In the genomic region with DNA sequence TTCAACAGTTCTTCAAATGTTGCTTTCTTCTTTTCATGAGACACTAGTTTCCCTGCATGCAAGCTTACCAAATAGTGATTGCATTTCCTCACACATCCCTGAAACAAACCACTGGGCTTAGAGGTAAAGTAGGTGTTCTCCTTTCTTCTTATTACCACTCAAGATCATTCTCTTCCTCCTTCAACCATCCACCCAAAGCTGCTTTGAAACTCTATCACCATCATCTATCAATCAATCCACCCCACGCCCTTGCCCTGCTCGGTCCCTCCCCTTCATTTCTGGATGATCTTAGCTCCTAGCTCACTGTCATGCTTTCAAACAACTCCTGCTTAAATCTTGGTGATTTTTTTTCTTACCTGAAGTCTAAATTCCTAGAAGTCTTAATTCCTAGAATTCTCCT, we compare ENCODE assay signal across 19 cellular contexts. TPM values are rescaled to one million over a fixed set of nuclear protein-coding genes. Genes with fewer than 3 reads are reported as not detected.
DNase-seq lines count a peak whose midpoint lies in the region; ATAC-seq and TF ChIP-seq lines count a peak whose summit lies in the region.
"Had no signal": no experiment of that assay in that cellular context is flagged by ENCODE, and none has a peak within 500 bp of the region (broad histone marks: within the 10 kb centered on the region; RNA-seq: fewer than 3 reads in every experiment).

No MANE protein-coding gene starts in this region.

- H3K36me3 ChIP-seq in KMS-11 (ENCODE audit: insufficient read depth): no peaks in the 10 kb centered on the region
- H3K36me3 ChIP-seq in tibial artery: no peaks in the 10 kb centered on the region

- H3K27me3 Mint-ChIP-seq in activated naive CD8-positive, alpha-beta T cell treated with anti-CD3 and anti-CD28 coated beads, Interleukin-2, amount 10 ng/mL, durations not matched to agents 7 days and 5 days: no peaks in the 10 kb centered on the region
- no peaks in the 10 kb centered on the region for H3K27me3 Mint-ChIP-seq in activated naive CD8-positive, alpha-beta T cell treated with anti-CD3 and anti-CD28 coated beads for 36 hours
- no peaks in the 10 kb centered on the region for H3K27me3 Mint-ChIP-seq in activated T-helper 1 cell treated with anti-CD3 and anti-CD28 coated beads, Interleukin-12 subunit alpha, Interleukin-12 subunit beta, Interleukin-2, Interleukin-4 antibody, amounts not matched to agents 30 ng/mL and 10 ng/mL and 1 ng/mL, durations not matched to agents 14 hours and 24 hours and 36 hours (ENCODE audit: insufficient read depth)
- H3K27me3 Mint-ChIP-seq: CD8-positive, alpha-beta memory T cell had no signal

- no peak overlapping the region for H3K9ac ChIP-seq in KMS-11
- H3K9ac ChIP-seq: BLaER1 treated with 17β-estradiol and CSF1 and Interleukin-3, amounts not matched to agents 10 nM and 100 nM had no signal

- intact Hi-C loops in activated T-helper 1 cell treated with anti-CD3 and anti-CD28 coated beads, Interleukin-12 subunit alpha, Interleukin-12 subunit beta, Interleukin-2, Interleukin-4 antibody, amounts not matched to agents 30 ng/mL and 10 ng/mL and 1 ng/mL, durations not matched to agents 14 hours and 24 hours and 36 hours (cut with micrococcal nuclease): no loop called here
- intact Hi-C loops in tibial artery (cut with DNase I; ENCODE audit: low total_unique reads): no loop called here

- peaks cover 97% of the 10 kb centered on the region for H3K79me2 ChIP-seq in KMS-11 (ENCODE audit: insufficient read depth, low read depth)

- H3K4me3 ChIP-seq in KMS-11 (IDR thresholded peaks at IDR 0.05; ENCODE audit: insufficient read depth, low read depth, low read length): no peak overlapping the region
- no peak overlapping the region for H3K4me3 ChIP-seq in tibial artery
- H3K4me3 ChIP-seq: BLaER1 treated with 17β-estradiol and CSF1 and Interleukin-3, amounts not matched to agents 10 nM and 100 nM; GM12878 had no signal

- H3K27ac ChIP-seq in KMS-11 (peak overlapping the region; percentile 80), tibial artery (no peak overlapping the region)
- H3K27ac ChIP-seq: BLaER1 treated with 17β-estradiol and CSF1 and Interleukin-3, amounts not matched to agents 10 nM and 100 nM had no signal

- TF ChIP-seq CTCF in KMS-11 (conservative IDR thresholded peaks at IDR 0.05; ENCODE audit: low read depth, low read length) (no peak), tibial artery (IDR thresholded peaks at IDR 0.05) (no peak)

- no peak overlapping the region for H2AFZ ChIP-seq in KMS-11 (ENCODE audit: low read depth)

- no peak overlapping the region for H3K4me3 Mint-ChIP-seq in activated naive CD8-positive, alpha-beta T cell treated with anti-CD3 and anti-CD28 coated beads, Interleukin-2, amount 10 ng/mL, durations not matched to agents 7 days and 5 days
- H3K4me3 Mint-ChIP-seq in activated naive CD8-positive, alpha-beta T cell treated with anti-CD3 and anti-CD28 coated beads for 36 hours: no peak overlapping the region
- peak overlapping the region; percentile 1 for H3K4me3 Mint-ChIP-seq in activated T-helper 1 cell treated with anti-CD3 and anti-CD28 coated beads, Interleukin-12 subunit alpha, Interleukin-12 subunit beta, Interleukin-2, Interleukin-4 antibody, amounts not matched to agents 30 ng/mL and 10 ng/mL and 1 ng/mL, durations not matched to agents 14 hours and 24 hours and 36 hours
- H3K4me3 Mint-ChIP-seq: CD8-positive, alpha-beta memory T cell had no signal

- no peaks in the 10 kb centered on the region for H3K27me3 ChIP-seq in KMS-11 (ENCODE audit: insufficient read depth, low read depth)
- H3K27me3 ChIP-seq in tibial artery: no peaks in the 10 kb centered on the region
- H3K27me3 ChIP-seq: BLaER1 treated with 17β-estradiol and CSF1 and Interleukin-3, amounts not matched to agents 10 nM and 100 nM had no signal

- DNase-seq in activated naive CD8-positive, alpha-beta T cell treated with anti-CD3 and anti-CD28 coated beads, Interleukin-2, amount 10 ng/mL, durations not matched to agents 7 days and 5 days: no peak
- DNase-seq in activated naive CD8-positive, alpha-beta T cell treated with anti-CD3 and anti-CD28 coated beads for 36 hours: no peak
- DNase-seq in activated T-helper 1 cell treated with anti-CD3 and anti-CD28 coated beads, Interleukin-12 subunit alpha, Interleukin-12 subunit beta, Interleukin-2, Interleukin-4 antibody, amounts not matched to agents 30 ng/mL and 10 ng/mL and 1 ng/mL, durations not matched to agents 14 hours and 24 hours and 36 hours (ENCODE audit: low spot score): no peak
- DNase-seq in stimulated activated naive CD8-positive, alpha-beta T cell treated with anti-CD3 and anti-CD28 coated beads, Interleukin-15, Interleukin-2, amounts not matched to agents 100 U/mL and 50 U/mL, for 24 hours: no peak
- DNase-seq in tibial artery (no peak), NAMALWA (ENCODE audit: low spot score) (no peak)
- DNase-seq: CD8-positive, alpha-beta memory T cell; DMS53; EL; MV-4-11; NCI-H1417; NCI-H187; NCI-H2107; NCI-H510A; NCI-H748 treated with DMSO at 0.1 percent for 48 hours; SHP77 had no signal

- H3K9me3 ChIP-seq in tibial artery: no peaks in the 10 kb centered on the region

- H3K4me2 ChIP-seq in KMS-11: peak overlapping the region; percentile 84
- H3K4me2 ChIP-seq: BLaER1 treated with 17β-estradiol and CSF1 and Interleukin-3, amounts not matched to agents 10 nM and 100 nM had no signal

- H3K36me3 Mint-ChIP-seq in activated naive CD8-positive, alpha-beta T cell treated with anti-CD3 and anti-CD28 coated beads, Interleukin-2, amount 10 ng/mL, durations not matched to agents 7 days and 5 days: peaks cover 21% of the 10 kb centered on the region
- peaks cover 21% of the 10 kb centered on the region for H3K36me3 Mint-ChIP-seq in activated naive CD8-positive, alpha-beta T cell treated with anti-CD3 and anti-CD28 coated beads for 36 hours
- peaks cover 24% of the 10 kb centered on the region for H3K36me3 Mint-ChIP-seq in activated T-helper 1 cell treated with anti-CD3 and anti-CD28 coated beads, Interleukin-12 subunit alpha, Interleukin-12 subunit beta, Interleukin-2, Interleukin-4 antibody, amounts not matched to agents 30 ng/mL and 10 ng/mL and 1 ng/mL, durations not matched to agents 14 hours and 24 hours and 36 hours (ENCODE audit: low read depth)

- no peak for ATAC-seq in activated naive CD8-positive, alpha-beta T cell treated with anti-CD3 and anti-CD28 coated beads, Interleukin-2, amount 10 ng/mL, durations not matched to agents 7 days and 5 days (ENCODE audit: low read depth)
- peak; percentile 48 for ATAC-seq in stimulated activated naive CD8-positive, alpha-beta T cell treated with anti-CD3 and anti-CD28 coated beads, Interleukin-15, Interleukin-2, amounts not matched to agents 100 U/mL and 50 U/mL, for 24 hours
- ATAC-seq: GM12878 had no signal

- H3K4me1 ChIP-seq in KMS-11 (ENCODE audit: low read depth, poor library complexity, severe bottlenecking) (peaks cover 100% of the 10 kb centered on the region), tibial artery (peaks cover 0 to 18% (median 6%) of the 10 kb centered on the region in 4 donors)

- H3K4me1 Mint-ChIP-seq in activated naive CD8-positive, alpha-beta T cell treated with anti-CD3 and anti-CD28 coated beads, Interleukin-2, amount 10 ng/mL, durations not matched to agents 7 days and 5 days: peaks cover 27% of the 10 kb centered on the region
- peaks cover 29% of the 10 kb centered on the region for H3K4me1 Mint-ChIP-seq in activated naive CD8-positive, alpha-beta T cell treated with anti-CD3 and anti-CD28 coated beads for 36 hours
- peaks cover 62% of the 10 kb centered on the region for H3K4me1 Mint-ChIP-seq in activated T-helper 1 cell treated with anti-CD3 and anti-CD28 coated beads, Interleukin-12 subunit alpha, Interleukin-12 subunit beta, Interleukin-2, Interleukin-4 antibody, amounts not matched to agents 30 ng/mL and 10 ng/mL and 1 ng/mL, durations not matched to agents 14 hours and 24 hours and 36 hours (ENCODE audit: low read depth)

- no peaks in the 10 kb centered on the region for H4K20me1 ChIP-seq in KMS-11 (ENCODE audit: insufficient read depth)

- POLR2A ChIA-PET in activated naive CD8-positive, alpha-beta T cell treated with anti-CD3 and anti-CD28 coated beads, Interleukin-2, amount 10 ng/mL, durations not matched to agents 7 days and 5 days (lab: Charles Lee): interaction anchor here (0.9 kb wide), 1 partner anchor 9 kb away, joined by 3 read pairs; no protein-coding TSS in a partner anchor

- no peaks in the 10 kb centered on the region for H3K9me3 Mint-ChIP-seq in activated naive CD8-positive, alpha-beta T cell treated with anti-CD3 and anti-CD28 coated beads, Interleukin-2, amount 10 ng/mL, durations not matched to agents 7 days and 5 days
- H3K9me3 Mint-ChIP-seq in activated naive CD8-positive, alpha-beta T cell treated with anti-CD3 and anti-CD28 coated beads for 36 hours: no peaks in the 10 kb centered on the region
- peaks cover 4% of the 10 kb centered on the region for H3K9me3 Mint-ChIP-seq in activated T-helper 1 cell treated with anti-CD3 and anti-CD28 coated beads, Interleukin-12 subunit alpha, Interleukin-12 subunit beta, Interleukin-2, Interleukin-4 antibody, amounts not matched to agents 30 ng/mL and 10 ng/mL and 1 ng/mL, durations not matched to agents 14 hours and 24 hours and 36 hours
- H3K9me3 Mint-ChIP-seq: CD8-positive, alpha-beta memory T cell had no signal

- peak overlapping the region; percentile 14 for H3K27ac Mint-ChIP-seq in activated naive CD8-positive, alpha-beta T cell treated with anti-CD3 and anti-CD28 coated beads, Interleukin-2, amount 10 ng/mL, durations not matched to agents 7 days and 5 days
- no peak overlapping the region for H3K27ac Mint-ChIP-seq in activated naive CD8-positive, alpha-beta T cell treated with anti-CD3 and anti-CD28 coated beads for 36 hours
- H3K27ac Mint-ChIP-seq in activated T-helper 1 cell treated with anti-CD3 and anti-CD28 coated beads, Interleukin-12 subunit alpha, Interleukin-12 subunit beta, Interleukin-2, Interleukin-4 antibody, amounts not matched to agents 30 ng/mL and 10 ng/mL and 1 ng/mL, durations not matched to agents 14 hours and 24 hours and 36 hours: peak overlapping the region; percentile 1
- H3K27ac Mint-ChIP-seq: CD8-positive, alpha-beta memory T cell had no signal

RNA-seq across cellular contexts. Expression of a gene that starts 18.9 kb away (rescaled TPM):
- total RNA-seq in activated naive CD8-positive, alpha-beta T cell treated with anti-CD3 and anti-CD28 coated beads, Interleukin-2, amount 10 ng/mL, durations not matched to agents 7 days and 5 days: 10 to 100 TPM; 49.5 to 49.7 TPM
- 10 to 100 TPM; 24.8 to 27.9 TPM for total RNA-seq in activated naive CD8-positive, alpha-beta T cell treated with anti-CD3 and anti-CD28 coated beads for 36 hours
- 36.8 and 45.7 TPM in 2 replicates for total RNA-seq in activated T-helper 1 cell treated with anti-CD3 and anti-CD28 coated beads, Interleukin-12 subunit alpha, Interleukin-12 subunit beta, Interleukin-2, Interleukin-4 antibody, amounts not matched to agents 30 ng/mL and 10 ng/mL and 1 ng/mL, durations not matched to agents 14 hours and 24 hours and 36 hours
